ENCODE assay signal across 27 cellular contexts in genomic region chrX:48728653-48729052, GRCh38. TPM values are rescaled to one million over a fixed set of nuclear protein-coding genes. Genes with fewer than 3 reads are reported as not detected.
"Had no signal": no experiment of that assay in that cellular context is flagged by ENCODE, and none has a peak within 500 bp of the region (broad histone marks: within the 10 kb centered on the region; RNA-seq: fewer than 3 reads in every experiment).

No MANE protein-coding gene starts in this region.

- H3K4me3 Mint-ChIP-seq: naive B cell had no signal

- DNase-seq: activated CD4-positive, CD25-positive, alpha-beta regulatory T cell treated with anti-CD3 and anti-CD28 coated beads, Interleukin-2, amount 50 U/mL, for 72 hours; activated naive CD4-positive, alpha-beta T cell treated with Interleukin-2 at 50 U/mL for 16 hours; amygdala; effector CD4-positive, alpha-beta T cell; erythroblast; foreskin fibroblast; lower lobe of right lung; mesendoderm; naive B cell; retina; sigmoid colon; stimulated activated CD4-positive, alpha-beta T cell treated with anti-CD3 and anti-CD28 coated beads, Interleukin-15, amount 100 ng/mL, for 24 hours; stimulated activated CD4-positive, alpha-beta T cell treated with anti-CD3 and anti-CD28 coated beads, Interleukin-2, amount 100 ng/mL, for 48 hours; stimulated activated CD8-positive, alpha-beta memory T cell treated with anti-CD3 and anti-CD28 coated beads, Interleukin-4, amount 100 ng/mL, for 48 hours; stimulated activated naive CD4-positive, alpha-beta T cell treated with Interleukin-2 at 50 U/mL for 16 hours; substantia nigra; tibial artery; WERI-Rb-1 had no signal

- H3K27me3 ChIP-seq: tibial artery had no signal

- H3K27ac Mint-ChIP-seq: progenitor cell of endocrine pancreas had no signal

- H3K36me3 Mint-ChIP-seq: naive B cell had no signal

- H3K4me3 ChIP-seq: lower lobe of right lung, sigmoid colon, smooth muscle cell, tibial artery had no signal

- ATAC-seq: left lobe of liver, lower lobe of right lung had no signal

- H3K27ac ChIP-seq: lower lobe of right lung, sigmoid colon, tibial artery, WERI-Rb-1 had no signal

- H3K9me3 ChIP-seq: lower lobe of right lung, sigmoid colon, tibial artery had no signal

- H3K27me3 Mint-ChIP-seq: naive B cell, progenitor cell of endocrine pancreas had no signal

RNA-seq across cellular contexts. Expression of gene GLOD5, which starts 32.9 kb away (rescaled TPM):
- total RNA-seq: chondrocyte, fibroblast of lung, glomerular endothelial cell, kidney epithelial cell, osteoblast, progenitor cell of endocrine pancreas, sigmoid colon, smooth muscle cell, ureter had no signal
- polyA plus RNA-seq: fibroblast of lung, smooth muscle cell had no signal

RNA-seq across cellular contexts. Expression of gene GATA1, which starts 57.7 kb away (rescaled TPM):
- total RNA-seq: chondrocyte, fibroblast of lung, glomerular endothelial cell, kidney epithelial cell, osteoblast, progenitor cell of endocrine pancreas, sigmoid colon, smooth muscle cell, ureter had no signal
- polyA plus RNA-seq: fibroblast of lung, sigmoid colon, smooth muscle cell had no signal
